8 cellular contexts compared by ENCODE assay signal in genomic region chr11:64877390-64878222, GRCh38. TPM values are rescaled to one million over a fixed set of nuclear protein-coding genes. Genes with fewer than 3 reads are reported as not detected.
DNase-seq lines count a peak whose midpoint lies in the region; ATAC-seq and TF ChIP-seq lines count a peak whose summit lies in the region.

No MANE protein-coding gene starts in this region.

- TSS peak; percentile 43 for BruUV-seq in PC-9 (replicated peaks; lab: Mats Ljungman, UMichigan)

- no peaks in the 10 kb centered on the region for H3K9me2 ChIP-seq in PC-9 (ENCODE audit: insufficient read depth)

- H3K27ac ChIP-seq in ACC112 (ENCODE audit: low read depth, low read length): peak overlapping the region; percentile 5; the same call in 1 of the 2 replicates
- peak overlapping the region; percentile 69 for H3K27ac ChIP-seq in PC-9

- peak in 1 of 2 experiments; percentile 43 for DNase-seq in PC-9
- no peak for DNase-seq in nephron progenitor cell
- no peak for DNase-seq in posterior vena cava (ENCODE audit: low spot score)
- no peak for DNase-seq in middle frontal gyrus (ENCODE audit: extremely low spot score, low spot score)

- no peaks in the 10 kb centered on the region for H3K9me3 ChIP-seq in PC-9 (ENCODE audit: insufficient read depth, low read depth)
- no peaks in the 10 kb centered on the region for H3K9me3 ChIP-seq in endocrine pancreas (ENCODE audit: control insufficient read depth, low read length)

- H3K36me3 ChIP-seq in ACC112 (ENCODE audit: insufficient read depth, low read length): no peaks in the 10 kb centered on the region; the same call in 1 of the 2 replicates
- peaks cover 15% of the 10 kb centered on the region for H3K36me3 ChIP-seq in PC-9 (ENCODE audit: low read depth)
- no peaks in the 10 kb centered on the region for H3K36me3 ChIP-seq in endocrine pancreas (ENCODE audit: control insufficient read depth, insufficient read depth, low read length)

- H3K4me1 ChIP-seq in ACC112 (ENCODE audit: control insufficient read depth, insufficient read depth, low read length, unreplicated experiment) (peaks cover 29% of the 10 kb centered on the region), PC-9 (replicated peaks; ENCODE audit: insufficient read depth) (peaks cover 28% of the 10 kb centered on the region), endocrine pancreas (ENCODE audit: control insufficient read depth, insufficient read depth, low read length) (no peaks in the 10 kb centered on the region)

- H3K9ac ChIP-seq in endocrine pancreas (ENCODE audit: control insufficient read depth, insufficient read depth, low read length): peak overlapping the region; percentile 70

- H3K36me3 Mint-ChIP-seq in nephron progenitor cell (ENCODE audit: low read depth): peaks cover 17% of the 10 kb centered on the region

- H2AFZ ChIP-seq in ACC112 (ENCODE audit: low read length, unreplicated experiment) (no peak overlapping the region), PC-9 (peak overlapping the region; percentile 78)

- TF ChIP-seq CTCF in PC-9 (conservative IDR thresholded peaks at IDR 0.05) (no peak), nephron progenitor cell (IDR thresholded peaks at IDR 0.05) (no peak)

- peaks cover 14% of the 10 kb centered on the region for H3K27me3 Mint-ChIP-seq in nephron progenitor cell (ENCODE audit: low read depth, poor library complexity)

- CTCF ChIA-PET in PC-9 (lab: Charles Lee): interaction anchor here (0.6 to 2.6 kb wide), 13 partner anchors 11 to 398 kb away, joined by 3 to 23 read pairs (median 4); no protein-coding TSS in a partner anchor

- no peak overlapping the region for H3K27ac Mint-ChIP-seq in nephron progenitor cell

- H3K9me3 Mint-ChIP-seq in nephron progenitor cell: no peaks in the 10 kb centered on the region

- no peaks in the 10 kb centered on the region for H3K27me3 ChIP-seq in ACC112 (ENCODE audit: insufficient read depth, low read length)
- H3K27me3 ChIP-seq in PC-9 (ENCODE audit: insufficient read depth, low read depth): no peaks in the 10 kb centered on the region
- no peaks in the 10 kb centered on the region for H3K27me3 ChIP-seq in endocrine pancreas (ENCODE audit: control insufficient read depth, insufficient read depth, low read length)

- H3K4me3 ChIP-seq in ACC112 (ENCODE audit: low read depth, low read length) (peak overlapping the region; percentile 86), PC-9 (peak overlapping the region; percentile 68), endocrine pancreas (ENCODE audit: control insufficient read depth, insufficient read depth, low read length) (peak overlapping the region; percentile 19)

- H3F3A ChIP-seq in PC-9 (ENCODE audit: insufficient read depth, low read depth): peaks cover 30% of the 10 kb centered on the region

- peak overlapping the region; percentile 85 for H3K4me2 ChIP-seq in PC-9

- peaks cover 73% of the 10 kb centered on the region for H3K4me1 Mint-ChIP-seq in nephron progenitor cell

- H4K20me1 ChIP-seq in PC-9 (ENCODE audit: insufficient read depth): peaks cover 36% of the 10 kb centered on the region

- peaks cover 50% of the 10 kb centered on the region for H3K79me2 ChIP-seq in ACC112 (ENCODE audit: control insufficient read depth, insufficient read depth, low read length, unreplicated experiment)
- peaks cover 64% of the 10 kb centered on the region for H3K79me2 ChIP-seq in PC-9 (ENCODE audit: low read depth)

- intact Hi-C loops in PC-9 (cut with micrococcal nuclease; ENCODE audit: unreplicated experiment): loop anchor here (1.0 to 5.0 kb wide), 5 partner anchors 8 to 67 kb away; partner anchors contain the start of genes ATG2A, CDC42BPG and MEN1
- intact Hi-C loops in posterior vena cava (cut with DNase I): no loop called here

- POLR2A ChIA-PET in PC-9 (lab: Charles Lee; ENCODE audit: unreplicated experiment): interaction anchor here (0.6 to 2.1 kb wide), 12 partner anchors 9 to 191 kb away, joined by 3 to 22 read pairs (median 5); partner anchors contain the start of gene SF1

- ATAC-seq in GM18909 (IDR thresholded peaks at IDR 0.05; ENCODE audit: poor library complexity, unreplicated experiment) (peak; percentile 5), HG03159 (IDR thresholded peaks at IDR 0.05; ENCODE audit: unreplicated experiment) (no peak)

- peak overlapping the region; percentile 94 for H3K4me3 Mint-ChIP-seq in nephron progenitor cell

RNA-seq across cellular contexts. Expression of gene EHD1, which starts 0.8 kb away (rescaled TPM):
- total RNA-seq in PC-9 (2021) (110 and 134 TPM in 2 replicates), posterior vena cava (100 to 1,000 TPM; 135 to 164 TPM)

RNA-seq across cellular contexts. Expression of gene CDC42BPG, which starts 33.2 kb away (rescaled TPM):
- total RNA-seq in PC-9 (2021) (31.3 and 33.8 TPM in 2 replicates), posterior vena cava (under 1 TPM; 0.37 to 0.38 TPM)

RNA-seq across cellular contexts. Expression of gene ATG2A, which starts 39.4 kb away (rescaled TPM):
- total RNA-seq in PC-9 (2021): 48.2 and 53.2 TPM in 2 replicates
- total RNA-seq in posterior vena cava: 10 to 100 TPM; 12.3 to 14.9 TPM

RNA-seq across cellular contexts. Expression of gene PPP2R5B, which starts 46.9 kb away (rescaled TPM):
- 13.7 and 13.9 TPM in 2 replicates for total RNA-seq in PC-9 (2021)
- total RNA-seq in posterior vena cava: 10 to 100 TPM; 17.5 to 30.7 TPM

RNA-seq across cellular contexts. Expression of gene GPHA2, which starts 58.1 kb away (rescaled TPM):
- 1.0 and 2.1 TPM in 2 replicates for total RNA-seq in PC-9 (2021)
- total RNA-seq in posterior vena cava: not detected

Comparison
In these comparisons a context has a peak if more than half of its experiments do, and no peak if none do; other contexts are left out.
1. H3K4me3 ChIP-seq: peak in every context shown above with its lines; median percentile 86 in ACC112; 68 in PC-9; 19 in endocrine pancreas.
2. RNA of gene CDC42BPG, which starts 33.2 kb away (total RNA-seq): 31.3 to 33.8 TPM in PC-9; 0.37 to 0.38 TPM in posterior vena cava; every median in the first group is over 10 times any median in the second.